ENCODE assay signal across 17 cellular contexts in genomic region chr17:82815354-82815753, GRCh38. TPM values are rescaled to one million over a fixed set of nuclear protein-coding genes. Genes with fewer than 3 reads are reported as not detected.
"Had no signal": no experiment of that assay in that cellular context is flagged by ENCODE, and none has a peak within 500 bp of the region (broad histone marks: within the 10 kb centered on the region; RNA-seq: fewer than 3 reads in every experiment).

No MANE protein-coding gene starts in this region.

- H3K4me1 ChIP-seq: left lung, testis had no signal

- H3K4me3 ChIP-seq: left lung, testis had no signal

- H3K9me3 ChIP-seq: testis had no signal

- ATAC-seq: activated CD8-positive, alpha-beta memory T cell treated with anti-CD3 and anti-CD28 coated beads, Interleukin-2, amount 10 ng/mL, durations not matched to agents 7 days and 5 days; activated T-cell treated with anti-CD3 and anti-CD28 coated beads, Interleukin-2, amount 50 U/mL, for 4 hours; stimulated activated naive CD8-positive, alpha-beta T cell treated with anti-CD3 and anti-CD28 coated beads, Interleukin-15, amount 100 ng/mL, for 72 hours; T-cell; WTC11 had no signal

- H3K27ac Mint-ChIP-seq: activated CD8-positive, alpha-beta memory T cell treated with anti-CD3 and anti-CD28 coated beads, Interleukin-2, amount 10 ng/mL, durations not matched to agents 7 days and 5 days; activated naive CD8-positive, alpha-beta T cell had no signal

- H3K4me3 Mint-ChIP-seq: activated CD8-positive, alpha-beta memory T cell treated with anti-CD3 and anti-CD28 coated beads, Interleukin-2, amount 10 ng/mL, durations not matched to agents 7 days and 5 days; activated naive CD8-positive, alpha-beta T cell; activated T-cell treated with anti-CD3 and anti-CD28 coated beads, Interleukin-2, amount 50 U/mL, for 4 hours; stimulated activated naive CD8-positive, alpha-beta T cell treated with anti-CD3 and anti-CD28 coated beads, Interleukin-15, amount 100 ng/mL, for 72 hours; T-cell; WTC11 had no signal

- H3K27me3 Mint-ChIP-seq: activated CD8-positive, alpha-beta memory T cell treated with anti-CD3 and anti-CD28 coated beads, Interleukin-2, amount 10 ng/mL, durations not matched to agents 7 days and 5 days; activated naive CD8-positive, alpha-beta T cell; stimulated activated naive CD8-positive, alpha-beta T cell treated with anti-CD3 and anti-CD28 coated beads, Interleukin-15, amount 100 ng/mL, for 72 hours; T-cell had no signal

- H3K27me3 ChIP-seq: left lung, testis had no signal

- DNase-seq: activated CD4-positive, alpha-beta T cell treated with anti-CD3 and anti-CD28 coated beads, Interleukin-2, amount 50 U/mL, for 1 hour; activated CD8-positive, alpha-beta memory T cell treated with anti-CD3 and anti-CD28 coated beads, Interleukin-2, amount 10 ng/mL, durations not matched to agents 7 days and 5 days; activated gamma-delta T cell; activated T-cell treated with anti-CD3 and anti-CD28 coated beads, Interleukin-2, amount 50 U/mL, for 4 hours; anterior cingulate cortex; foreskin melanocyte; head of caudate nucleus; mesenchymal stem cell; stimulated activated CD4-positive, alpha-beta T cell treated with anti-CD3 and anti-CD28 coated beads, Interleukin-4, amount 100 ng/mL, for 1 hour; stimulated activated CD8-positive, alpha-beta memory T cell treated with anti-CD3 and anti-CD28 coated beads, Interleukin-4, amount 100 ng/mL, for 48 hours; stimulated activated naive CD8-positive, alpha-beta T cell treated with anti-CD3 and anti-CD28 coated beads, Interleukin-15, amount 100 ng/mL, for 72 hours; T-cell; testis had no signal

RNA-seq across cellular contexts. Expression of gene ZNF750, which starts 24.5 kb away (rescaled TPM):
- total RNA-seq: activated CD8-positive, alpha-beta memory T cell treated with anti-CD3 and anti-CD28 coated beads, Interleukin-2, amount 10 ng/mL, durations not matched to agents 7 days and 5 days; activated T-cell treated with anti-CD3 and anti-CD28 coated beads, Interleukin-2, amount 50 U/mL, for 4 hours; osteocyte; T-cell had no signal
